17 cellular contexts compared by ENCODE assay signal in the genomic region with DNA sequence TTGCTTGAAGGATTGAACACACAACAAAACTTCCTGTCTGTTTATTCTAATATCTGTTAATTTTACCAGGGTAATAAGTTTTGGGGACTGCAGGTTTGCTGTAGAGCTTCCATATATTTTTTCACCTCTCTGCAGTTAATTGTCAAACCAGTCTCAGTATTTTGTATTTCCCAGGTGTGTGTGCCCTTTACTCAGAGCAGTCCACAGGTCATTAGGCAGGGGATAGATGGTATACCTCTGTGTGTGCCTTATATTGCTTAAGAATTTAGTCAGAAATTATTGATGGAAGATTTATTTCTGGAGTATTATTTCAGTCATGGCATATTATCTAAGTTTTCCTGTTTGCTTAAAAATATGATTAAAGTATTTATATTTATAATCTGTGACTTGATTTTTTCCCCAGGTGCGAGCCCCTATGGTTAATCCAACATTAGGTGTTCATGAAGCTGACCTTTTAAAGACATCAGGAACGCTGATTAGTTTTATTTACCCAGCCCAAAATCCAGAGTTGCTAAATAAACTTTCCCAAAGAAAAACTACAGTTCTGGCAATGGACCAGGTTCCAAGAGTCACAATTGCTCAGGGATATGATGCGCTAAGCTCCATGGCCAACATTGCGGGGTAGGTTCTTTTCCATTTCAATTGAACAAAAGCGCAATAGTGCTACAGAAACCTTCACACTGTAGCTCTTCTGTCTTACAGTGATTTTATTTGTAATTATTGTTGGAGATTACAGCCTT. TPM values are rescaled to one million over a fixed set of nuclear protein-coding genes. Genes with fewer than 3 reads are reported as not detected.
A peak's percentile ranks its signal among the peaks of the same experiment; 100 is the strongest.
DNase-seq lines count a peak whose midpoint lies in the region; ATAC-seq and TF ChIP-seq lines count a peak whose summit lies in the region.
"Had no signal": no experiment of that assay in that cellular context is flagged by ENCODE, and none has a peak within 500 bp of the region (broad histone marks: within the 10 kb centered on the region; RNA-seq: fewer than 3 reads in every experiment).

No MANE protein-coding gene starts in this region.

- H3K9me3 ChIP-seq in cardiac muscle cell (ENCODE audit: low read depth) (no peaks in the 10 kb centered on the region), HEK293 (ENCODE audit: control insufficient read depth, insufficient read depth, low read depth, low read length) (no peaks in the 10 kb centered on the region), liver (ENCODE audit: control insufficient read depth in 4 of 4, low read length in 3 of 4) (no peaks in the 10 kb centered on the region), gastrocnemius medialis (no peaks in the 10 kb centered on the region), breast epithelium (no peaks in the 10 kb centered on the region)
- H3K9me3 ChIP-seq: BLaER1, Caco-2, HAP-1 had no signal

- TF ChIP-seq POLR2A in gastrocnemius medialis (IDR thresholded peaks at IDR 0.05) = no peak
- no peak for TF ChIP-seq POLR2A in breast epithelium (IDR thresholded peaks at IDR 0.05)

- intact Hi-C loops in left ventricle myocardium superior (cut with micrococcal nuclease) = no loop called here
- intact Hi-C loops in gastrocnemius medialis (cut with DNase I; ENCODE audit: low total_unique reads) = no loop called here
- intact Hi-C loops in breast epithelium (cut with DNase I; ENCODE audit: low total_unique reads) = no loop called here

- H3K36me3 ChIP-seq in cardiac muscle cell = peaks cover 47% of the 10 kb centered on the region
- peaks cover 48 to 67% of the 10 kb centered on the region in 2 experiments for H3K36me3 ChIP-seq in HEK293 (ENCODE audit: control insufficient read depth in 2 of 2, insufficient read depth in 1 of 2, low read length in 2 of 2)
- H3K36me3 ChIP-seq in liver (ENCODE audit: control insufficient read depth in 4 of 4, insufficient read depth in 3 of 4, low read depth in 1 of 4, low read length in 3 of 4) = peaks cover 2 to 18% (median 14%) of the 10 kb centered on the region in 4 donors
- H3K36me3 ChIP-seq in gastrocnemius medialis = peaks cover 0 to 36% of the 10 kb centered on the region in 2 donors
- H3K36me3 ChIP-seq in breast epithelium = no peaks in the 10 kb centered on the region

- H3K4me1 ChIP-seq in cardiac muscle cell (ENCODE audit: low read depth) (peaks cover 9% of the 10 kb centered on the region), HEK293 (ENCODE audit: control insufficient read depth, insufficient read depth, low read length) (no peaks in the 10 kb centered on the region), liver (ENCODE audit: control insufficient read depth in 4 of 4, insufficient read depth in 4 of 4, low read length in 3 of 4) (peaks cover 9 to 51% (median 23%) of the 10 kb centered on the region in 4 donors), gastrocnemius medialis (peaks cover 47 to 73% of the 10 kb centered on the region in 2 donors), breast epithelium (no peaks in the 10 kb centered on the region)
- H3K4me1 ChIP-seq: BLaER1, Caco-2 had no signal

- H3K27ac ChIP-seq in cardiac muscle cell = peak overlapping the region; percentile 49
- no peak overlapping the region for H3K27ac ChIP-seq in HEK293 (ENCODE audit: extremely low read depth, low read depth, low read length)
- peak overlapping the region; percentile 71 to 79 for H3K27ac ChIP-seq in liver (ENCODE audit: low read depth in 1 of 2, low read length in 2 of 2)
- H3K27ac ChIP-seq in gastrocnemius medialis = peak overlapping the region; percentile 77 to 90 (median 86)
- H3K27ac ChIP-seq in breast epithelium = no peak overlapping the region
- H3K27ac ChIP-seq: 22Rv1, BLaER1, C4-2B had no signal

- H3K27me3 ChIP-seq in cardiac muscle cell (no peaks in the 10 kb centered on the region), liver (ENCODE audit: control insufficient read depth in 4 of 4, insufficient read depth in 4 of 4, low read length in 3 of 4) (no peaks in the 10 kb centered on the region), gastrocnemius medialis (no peaks in the 10 kb centered on the region), breast epithelium (no peaks in the 10 kb centered on the region)
- H3K27me3 ChIP-seq: BLaER1 had no signal

- no peak overlapping the region for H3K4me3 ChIP-seq in cardiac muscle cell
- H3K4me3 ChIP-seq in HEK293 (ENCODE audit: low read depth, low read length) = no peak overlapping the region
- no peak overlapping the region for H3K4me3 ChIP-seq in liver (ENCODE audit: low read depth in 1 of 3, low read length in 3 of 3)
- no peak overlapping the region for H3K4me3 ChIP-seq in gastrocnemius medialis
- no peak overlapping the region for H3K4me3 ChIP-seq in breast epithelium
- H3K4me3 ChIP-seq: BLaER1, HAP-1 had no signal

- DNase-seq in cardiac muscle cell (ENCODE audit: low read depth in 1 of 2, low spot score in 1 of 2) (no peak), left ventricle myocardium superior (no peak), gastrocnemius medialis (no peak), breast epithelium (ENCODE audit: low spot score in 2 of 2) (no peak)
- no peak for DNase-seq in activated CD4-positive, alpha-beta T cell treated with anti-CD3 and anti-CD28 coated beads, Interleukin-2, amount 50 U/mL, for 4 hours
- DNase-seq: CD4-positive, CD25-positive, alpha-beta regulatory T cell; CD8-positive, alpha-beta T cell; DMS153; DND-41; GOT3 had no signal

- TF ChIP-seq CTCF in cardiac muscle cell (IDR thresholded peaks at IDR 0.05; ENCODE audit: low read depth, low read length) = no peak
- no peak for TF ChIP-seq CTCF in HEK293 (tag by site-specific recombination; IDR thresholded peaks at IDR 0.05)
- no peak for TF ChIP-seq CTCF in liver (IDR thresholded peaks at IDR 0.05; ENCODE audit: low read depth, low read length, missing input control)
- TF ChIP-seq CTCF in gastrocnemius medialis (IDR thresholded peaks at IDR 0.05 in 4 of 5, conservative IDR thresholded peaks at IDR 0.05 in 1 of 5) = no peak
- no peak for TF ChIP-seq CTCF in breast epithelium (IDR thresholded peaks at IDR 0.05)

- 44% methylated on average over 5 of the region's 5 CpGs for WGBS in liver

- CTCF ChIA-PET in HEK293 (lab: Yijun Ruan, JAX) = interaction anchor here (0.6 to 1.9 kb wide), 6 partner anchors 8 to 215 kb away, joined by 3 to 11 read pairs (median 3); a partner anchor contains a TSS

- POLR2A ChIA-PET in HEK293 (lab: Yijun Ruan, JAX) = no interaction called here

- TF ChIP-seq RAD21 in liver (IDR thresholded peaks at IDR 0.05) = peak; percentile 8 to 28

- in situ Hi-C loops in gastrocnemius medialis (cut with MboI; ENCODE audit: low sequenced_read_pairs in 4 of 4) = no loop called here

- peak overlapping the region in 1 of 2 donors; percentile 58 for H3K9ac ChIP-seq in liver (ENCODE audit: low read depth in 1 of 2, low read length in 2 of 2)
- H3K9ac ChIP-seq: BLaER1 had no signal

- ATAC-seq in left ventricle myocardium superior = no peak
- no peak for ATAC-seq in gastrocnemius medialis
- ATAC-seq: CD8-positive, alpha-beta T cell had no signal

TF ChIP-seq in HEK293, 187 proteins besides CTCF, POLR2A, EP300 and RAD21 (continues in another document):
- no peak for TF ChIP-seq ZFP69B (tag by site-specific recombination; IDR thresholded peaks at IDR 0.05)
- TF ChIP-seq, protein P1, sequence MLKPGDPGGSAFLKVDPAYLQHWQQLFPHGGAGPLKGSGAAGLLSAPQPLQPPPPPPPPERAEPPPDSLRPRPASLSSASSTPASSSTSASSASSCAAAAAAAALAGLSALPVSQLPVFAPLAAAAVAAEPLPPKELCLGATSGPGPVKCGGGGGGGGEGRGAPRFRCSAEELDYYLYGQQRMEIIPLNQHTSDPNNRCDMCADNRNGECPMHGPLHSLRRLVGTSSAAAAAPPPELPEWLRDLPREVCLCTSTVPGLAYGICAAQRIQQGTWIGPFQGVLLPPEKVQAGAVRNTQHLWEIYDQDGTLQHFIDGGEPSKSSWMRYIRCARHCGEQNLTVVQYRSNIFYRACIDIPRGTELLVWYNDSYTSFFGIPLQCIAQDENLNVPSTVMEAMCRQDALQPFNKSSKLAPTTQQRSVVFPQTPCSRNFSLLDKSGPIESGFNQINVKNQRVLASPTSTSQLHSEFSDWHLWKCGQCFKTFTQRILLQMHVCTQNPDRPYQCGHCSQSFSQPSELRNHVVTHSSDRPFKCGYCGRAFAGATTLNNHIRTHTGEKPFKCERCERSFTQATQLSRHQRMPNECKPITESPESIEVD (tag by site-specific recombination; IDR thresholded peaks at IDR 0.05) = 0 out of 2 replicates have a peak, but pooled peaks have one; percentile 10

TF ChIP-seq in liver, 16 proteins besides CTCF, POLR2A, EP300 and RAD21 (continues in another document):
- TF ChIP-seq, protein P2, sequence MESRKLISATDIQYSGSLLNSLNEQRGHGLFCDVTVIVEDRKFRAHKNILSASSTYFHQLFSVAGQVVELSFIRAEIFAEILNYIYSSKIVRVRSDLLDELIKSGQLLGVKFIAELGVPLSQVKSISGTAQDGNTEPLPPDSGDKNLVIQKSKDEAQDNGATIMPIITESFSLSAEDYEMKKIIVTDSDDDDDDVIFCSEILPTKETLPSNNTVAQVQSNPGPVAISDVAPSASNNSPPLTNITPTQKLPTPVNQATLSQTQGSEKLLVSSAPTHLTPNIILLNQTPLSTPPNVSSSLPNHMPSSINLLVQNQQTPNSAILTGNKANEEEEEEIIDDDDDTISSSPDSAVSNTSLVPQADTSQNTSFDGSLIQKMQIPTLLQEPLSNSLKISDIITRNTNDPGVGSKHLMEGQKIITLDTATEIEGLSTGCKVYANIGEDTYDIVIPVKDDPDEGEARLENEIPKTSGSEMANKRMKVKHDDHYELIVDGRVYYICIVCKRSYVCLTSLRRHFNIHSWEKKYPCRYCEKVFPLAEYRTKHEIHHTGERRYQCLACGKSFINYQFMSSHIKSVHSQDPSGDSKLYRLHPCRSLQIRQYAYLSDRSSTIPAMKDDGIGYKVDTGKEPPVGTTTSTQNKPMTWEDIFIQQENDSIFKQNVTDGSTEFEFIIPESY (IDR thresholded peaks at IDR 0.05) = peak; percentile 72
- peak in 1 of 2 donors; percentile 39 for TF ChIP-seq GABPA (IDR thresholded peaks at IDR 0.05 in 1 of 2, conservative IDR thresholded peaks at IDR 0.05 in 1 of 2)
- TF ChIP-seq, protein P3, sequence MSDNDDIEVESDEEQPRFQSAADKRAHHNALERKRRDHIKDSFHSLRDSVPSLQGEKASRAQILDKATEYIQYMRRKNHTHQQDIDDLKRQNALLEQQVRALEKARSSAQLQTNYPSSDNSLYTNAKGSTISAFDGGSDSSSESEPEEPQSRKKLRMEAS (IDR thresholded peaks at IDR 0.05) = no peak
- TF ChIP-seq TAF1 (conservative IDR thresholded peaks at IDR 0.05) = no peak

RNA-seq across cellular contexts. Expression of a gene that starts 12.6 kb away (rescaled TPM):
- 97.6 and 123 TPM in 2 replicates for total RNA-seq in cardiac muscle cell
- 103 and 142 TPM in 2 replicates for polyA plus RNA-seq in cardiac muscle cell
- total RNA-seq in left ventricle myocardium superior = 554 TPM
- 100 to 1,000 TPM in 1 of 2 donors, 10 to 100 TPM in 1; 45.4 to 154 TPM for total RNA-seq in liver
- 100 to 1,000 TPM in 1 of 2 donors, 10 to 100 TPM in 1; 68.3 to 110 TPM for polyA plus RNA-seq in liver
- total RNA-seq in gastrocnemius medialis = 100 to 1,000 TPM in 3 of 4 donors, 10 to 100 TPM in 1; 90.3 to 149 (median 127) TPM
- 100 to 1,000 TPM in 1 of 3 donors, 10 to 100 TPM in 2; 30.2 to 137 (median 39.2) TPM for total RNA-seq in breast epithelium

RNA-seq across cellular contexts. Expression of a gene that starts 58.7 kb away (rescaled TPM):
- total RNA-seq in cardiac muscle cell (140 and 151 TPM in 2 replicates), left ventricle myocardium superior (124 TPM), liver (10 to 100 TPM; 40.2 to 50.8 TPM), gastrocnemius medialis (100 to 1,000 TPM; 123 to 184 (median 161) TPM), breast epithelium (100 to 1,000 TPM in 1 of 3 donors, 10 to 100 TPM in 2; 70.5 to 104 (median 94.1) TPM)
- polyA plus RNA-seq in cardiac muscle cell (298 and 341 TPM in 2 replicates), liver (10 to 100 TPM; 27.0 to 48.2 TPM)

Comparison
In these comparisons a context has a peak if more than half of its experiments do, and no peak if none do; other contexts are left out.
1. H3K27ac ChIP-seq: peak in cardiac muscle cell (single experiment), liver (2 of 2) and gastrocnemius medialis (4 of 4); none in HEK293 (single experiment) and breast epithelium (0 of 2).